ENCODE assay signal across 8 cellular contexts in genomic region chr4:39469429-39470077, GRCh38. TPM values are rescaled to one million over a fixed set of nuclear protein-coding genes. Genes with fewer than 3 reads are reported as not detected.
A peak's percentile ranks its signal among the peaks of the same experiment; 100 is the strongest.
DNase-seq lines count a peak whose midpoint lies in the region; ATAC-seq and TF ChIP-seq lines count a peak whose summit lies in the region.

No MANE protein-coding gene starts in this region.

- H3K27me3 ChIP-seq in WERI-Rb-1 (ENCODE audit: insufficient read depth, low read depth, severe bottlenecking) (no peaks in the 10 kb centered on the region), neuronal stem cell (ENCODE audit: control insufficient read depth in 3 of 3, insufficient read depth in 3 of 3, low read depth in 1 of 3, low read length in 3 of 3) (no peaks in the 10 kb centered on the region)

- H3K36me3 ChIP-seq in WERI-Rb-1 (peaks cover 22% of the 10 kb centered on the region), neuronal stem cell (replicated peaks in 1 of 2; ENCODE audit: control insufficient read depth in 2 of 2, insufficient read depth in 2 of 2, low read length in 2 of 2) (peaks cover 5 to 76% of the 10 kb centered on the region in 2 donors)

- ATAC-seq in GM18867 (IDR thresholded peaks at IDR 0.05; ENCODE audit: unreplicated experiment) (peak; percentile 81), HG03103 (IDR thresholded peaks at IDR 0.05; ENCODE audit: low read depth, unreplicated experiment) (peak; percentile 63)

- H3K23ac ChIP-seq in neuronal stem cell (ENCODE audit: low read depth, low read length, poor library complexity) = no peak overlapping the region

- H2BK120ac ChIP-seq in neuronal stem cell (ENCODE audit: low read depth, low read length) = no peak overlapping the region

- H3K27ac ChIP-seq in WERI-Rb-1 (peak overlapping the region; percentile 50), neuronal stem cell (replicated peaks; ENCODE audit: low read length) (no peak overlapping the region)

- no peak overlapping the region for H3K4me2 ChIP-seq in neuronal stem cell (ENCODE audit: insufficient read depth, low read length, poor library complexity, severe bottlenecking)

- DNase-seq in CD1c-positive myeloid dendritic cell (ENCODE audit: extremely low spot score) (peak; percentile 88), NCI-H2227 (lab: John Stamatoyannopoulos, UW; ENCODE audit: unreplicated experiment) (peak; percentile 73), WERI-Rb-1 (peak; percentile 66), fibroblast of villous mesenchyme (ENCODE audit: low read depth) (peak; percentile 87), neuronal stem cell (ENCODE audit: low spot score) (peak; percentile 43)
- no peak for DNase-seq in stimulated activated CD4-positive, alpha-beta T cell treated with anti-CD3 and anti-CD28 coated beads, Interleukin-2, amount 100 ng/mL, for 48 hours

- no peak overlapping the region for H3K9ac ChIP-seq in neuronal stem cell (ENCODE audit: low read depth, low read length, poor library complexity)

- no peak overlapping the region for H4K8ac ChIP-seq in neuronal stem cell (ENCODE audit: low read depth, low read length)

- H3K14ac ChIP-seq in neuronal stem cell (ENCODE audit: low read length) = no peak overlapping the region

- H3K9me3 ChIP-seq in WERI-Rb-1 (ENCODE audit: severe bottlenecking) (no peaks in the 10 kb centered on the region), neuronal stem cell (replicated peaks in 1 of 2; ENCODE audit: control insufficient read depth in 2 of 2, insufficient read depth in 1 of 2, low read depth in 1 of 2, low read length in 2 of 2) (no peaks in the 10 kb centered on the region)

- no peak overlapping the region for H2BK15ac ChIP-seq in neuronal stem cell (ENCODE audit: low read length)

- H2AK5ac ChIP-seq in neuronal stem cell (ENCODE audit: low read depth, low read length) = no peak overlapping the region

- H3K79me1 ChIP-seq in neuronal stem cell (ENCODE audit: low read depth, low read length) = no peaks in the 10 kb centered on the region

- H4K91ac ChIP-seq in neuronal stem cell (ENCODE audit: low read depth, low read length, poor library complexity) = no peak overlapping the region

- H3K4me3 ChIP-seq in WERI-Rb-1 (ENCODE audit: low read depth, low read length) = no peak overlapping the region
- no peak overlapping the region for H3K4me3 ChIP-seq in fibroblast of villous mesenchyme (ENCODE audit: low read depth, low read length)
- H3K4me3 ChIP-seq in neuronal stem cell (ENCODE audit: low read length in 2 of 2) = no peak overlapping the region

- peak overlapping the region; percentile 47 for H2AFZ ChIP-seq in neuronal stem cell (ENCODE audit: low read length)

- H2BK12ac ChIP-seq in neuronal stem cell (ENCODE audit: low read length) = no peak overlapping the region

- WGBS in neuronal stem cell (ENCODE audit: extremely low coverage in 2 of 2, insufficient read length in 2 of 2, insufficient replicate concordance in 1 of 2), 2 donors = no CpG with 5 or more reads among the region's 4 CpGs

- no peak overlapping the region for H2BK5ac ChIP-seq in neuronal stem cell (ENCODE audit: low read length)

- TF ChIP-seq CTCF in WERI-Rb-1 (IDR thresholded peaks at IDR 0.05; ENCODE audit: low read depth, low read length) (peak; percentile 66), fibroblast of villous mesenchyme (IDR thresholded peaks at IDR 0.05; ENCODE audit: insufficient read depth, low read depth, low read length) (peak; percentile 90)

- H3K4ac ChIP-seq in neuronal stem cell (ENCODE audit: low read length) = no peak overlapping the region

- no peak overlapping the region for H3K18ac ChIP-seq in neuronal stem cell (ENCODE audit: low read length)

- H3K4me1 ChIP-seq in neuronal stem cell (ENCODE audit: control insufficient read depth in 2 of 2, insufficient read depth in 1 of 2, low read depth in 1 of 2, low read length in 2 of 2) = no peaks in the 10 kb centered on the region

RNA-seq across cellular contexts. Expression of gene LIAS, which starts 10.7 kb away (rescaled TPM):
- total RNA-seq in fibroblast of villous mesenchyme = 6.1 and 6.9 TPM in 2 replicates
- polyA plus RNA-seq in neuronal stem cell (2013, experiment 1 of 2) = 13.2 TPM
- polyA plus RNA-seq in neuronal stem cell (2013, experiment 2 of 2) = 12.9 TPM

RNA-seq across cellular contexts. Expression of gene RPL9, which starts 10.8 kb away (rescaled TPM):
- 1,596 and 2,358 TPM in 2 replicates for total RNA-seq in fibroblast of villous mesenchyme
- polyA plus RNA-seq in neuronal stem cell (2013, experiment 1 of 2) = 2,920 TPM
- 2,926 TPM for polyA plus RNA-seq in neuronal stem cell (2013, experiment 2 of 2)

RNA-seq across cellular contexts. Expression of gene UGDH, which starts 57.7 kb away (rescaled TPM):
- 159 and 163 TPM in 2 replicates for total RNA-seq in fibroblast of villous mesenchyme
- 59.5 TPM for polyA plus RNA-seq in neuronal stem cell (2013, experiment 1 of 2)
- 63.4 TPM for polyA plus RNA-seq in neuronal stem cell (2013, experiment 2 of 2)

Comparison
In these comparisons a context has a peak if more than half of its experiments do, and no peak if none do; other contexts are left out.
1. DNase-seq: peak in CD1c-positive myeloid dendritic cell (single experiment), NCI-H2227 (single experiment), WERI-Rb-1 (single experiment), fibroblast of villous mesenchyme (single experiment) and neuronal stem cell (single experiment); none in stimulated activated CD4-positive, alpha-beta T cell treated with anti-CD3 and anti-CD28 coated beads, Interleukin-2, amount 100 ng/mL, for 48 hours (0 of 2).